1 cellular context compared by ENCODE assay signal in the genomic region with DNA sequence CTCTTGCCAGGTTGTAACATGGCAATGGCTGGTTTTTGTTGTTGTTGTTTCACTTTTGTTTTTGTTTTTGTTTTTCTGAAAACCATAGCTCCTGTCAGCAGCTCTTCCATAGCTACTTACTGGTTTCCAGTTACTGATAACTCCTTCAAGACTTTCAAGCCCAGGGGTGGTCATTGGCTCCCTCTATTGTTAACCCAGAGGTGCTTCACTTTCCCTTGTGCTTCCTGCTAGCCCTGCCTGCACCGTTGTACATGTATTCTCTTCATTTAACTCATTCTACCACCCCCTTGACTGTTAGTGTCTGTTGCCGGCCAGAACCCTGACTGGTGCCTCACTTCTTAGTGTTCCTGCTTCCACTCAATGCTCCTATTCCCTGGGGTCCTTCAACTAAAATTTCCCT.
TF ChIP-seq lines count a peak whose summit lies in the region.

No MANE protein-coding gene starts in this region.

TF ChIP-seq in HepG2, 621 proteins besides CTCF, POLR2A, EP300 and RAD21:
- TF ChIP-seq, protein P1, sequence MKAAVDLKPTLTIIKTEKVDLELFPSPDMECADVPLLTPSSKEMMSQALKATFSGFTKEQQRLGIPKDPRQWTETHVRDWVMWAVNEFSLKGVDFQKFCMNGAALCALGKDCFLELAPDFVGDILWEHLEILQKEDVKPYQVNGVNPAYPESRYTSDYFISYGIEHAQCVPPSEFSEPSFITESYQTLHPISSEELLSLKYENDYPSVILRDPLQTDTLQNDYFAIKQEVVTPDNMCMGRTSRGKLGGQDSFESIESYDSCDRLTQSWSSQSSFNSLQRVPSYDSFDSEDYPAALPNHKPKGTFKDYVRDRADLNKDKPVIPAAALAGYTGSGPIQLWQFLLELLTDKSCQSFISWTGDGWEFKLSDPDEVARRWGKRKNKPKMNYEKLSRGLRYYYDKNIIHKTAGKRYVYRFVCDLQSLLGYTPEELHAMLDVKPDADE (CRISPR knock-in tag; IDR thresholded peaks at IDR 0.05): no peak
- TF ChIP-seq STAG1 (CRISPR knock-in tag; IDR thresholded peaks at IDR 0.05): peak; percentile 27; the same call in 1 of the 2 replicates
